In the genomic region with DNA sequence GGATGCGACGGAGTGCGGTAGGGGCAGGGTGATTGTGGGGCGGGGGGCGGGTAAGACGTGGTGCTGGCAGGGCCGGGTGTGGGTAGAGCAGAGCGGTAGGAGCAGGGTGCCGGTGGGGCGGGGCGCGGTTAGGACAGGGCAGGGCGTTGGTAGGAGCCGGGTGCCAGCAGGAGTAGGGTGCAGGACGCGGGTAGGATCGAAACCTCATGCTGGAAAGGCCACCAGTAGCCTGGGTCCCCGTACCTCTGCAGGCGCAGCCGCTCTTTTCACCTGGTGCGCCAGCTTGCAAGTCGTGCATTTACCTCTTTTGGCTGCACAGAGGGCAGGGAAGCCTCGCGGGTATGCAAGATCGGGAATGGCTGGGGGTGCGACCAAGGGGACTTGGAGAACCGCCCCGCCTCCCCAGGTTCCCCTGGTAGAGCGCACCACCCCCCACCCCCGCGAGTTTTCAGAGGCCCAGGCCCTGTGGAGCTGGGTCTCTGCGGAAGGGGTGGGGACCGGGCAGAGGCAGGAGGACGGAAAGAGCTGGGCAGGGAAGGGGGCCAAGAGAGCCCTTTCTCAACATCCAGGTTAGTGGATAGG, we compare ENCODE assay signal across 10 cellular contexts.
DNase-seq lines count a peak whose midpoint lies in the region; ATAC-seq and TF ChIP-seq lines count a peak whose summit lies in the region.
"Had no signal": no experiment of that assay in that cellular context is flagged by ENCODE, and none has a peak within 500 bp of the region (broad histone marks: within the 10 kb centered on the region; RNA-seq: fewer than 3 reads in every experiment).

No MANE protein-coding gene starts in this region.

- H3K9me3 Mint-ChIP-seq in activated T-helper 17 cell treated with anti-CD3 and anti-CD28 coated beads, Interleukin-2, amount 50 U/mL, for 72 hours = no peaks in the 10 kb centered on the region

- H3K9me3 ChIP-seq in iPS-18a (ENCODE audit: control insufficient read depth, low read depth, low read length) = no peaks in the 10 kb centered on the region
- no peaks in the 10 kb centered on the region for H3K9me3 ChIP-seq in stomach
- H3K9me3 ChIP-seq: gastrocnemius medialis had no signal

- peaks cover 29% of the 10 kb centered on the region for H3K27me3 ChIP-seq in iPS-18a (ENCODE audit: control insufficient read depth, insufficient read depth, low read length)
- H3K27me3 ChIP-seq in stomach = peaks cover 0 to 46% (median 24%) of the 10 kb centered on the region in 3 donors

- intact Hi-C loops in stomach (cut with DNase I; ENCODE audit: low total_unique reads) = no loop called here

- H3K4me1 ChIP-seq in iPS-18a (ENCODE audit: control insufficient read depth, low read depth, low read length) = no peaks in the 10 kb centered on the region
- H3K4me1 ChIP-seq in stomach = peaks cover 0 to 17% (median 7%) of the 10 kb centered on the region in 4 donors
- H3K4me1 ChIP-seq: gastrocnemius medialis had no signal

- no peaks in the 10 kb centered on the region for H3K36me3 ChIP-seq in iPS-18a (ENCODE audit: control insufficient read depth, low read depth, low read length)
- H3K36me3 ChIP-seq in stomach = no peaks in the 10 kb centered on the region
- H3K36me3 ChIP-seq: gastrocnemius medialis had no signal

- no peaks in the 10 kb centered on the region for H3K36me3 Mint-ChIP-seq in activated T-helper 17 cell treated with anti-CD3 and anti-CD28 coated beads, Interleukin-2, amount 50 U/mL, for 72 hours (ENCODE audit: low read depth)

- H3K9ac ChIP-seq in iPS-18a (ENCODE audit: low read length) = no peak overlapping the region

- H3K27ac ChIP-seq in iPS-18a (ENCODE audit: low read length) (no peak overlapping the region), stomach (no peak overlapping the region)
- H3K27ac ChIP-seq: gastrocnemius medialis had no signal

- ATAC-seq in activated T-helper 17 cell treated with anti-CD3 and anti-CD28 coated beads, Interleukin-2, amount 50 U/mL, for 72 hours (replicated peaks) = peak; percentile 68
- ATAC-seq: gastrocnemius medialis had no signal

- DNase-seq in activated CD8-positive, alpha-beta memory T cell treated with anti-CD3 and anti-CD28 coated beads, Interleukin-2, amount 50 U/mL, for 48 hours = peak; percentile 55
- DNase-seq in activated CD8-positive, alpha-beta memory T cell treated with anti-CD3 and anti-CD28 coated beads, Interleukin-2, amount 50 U/mL, for 4 hours = no peak
- peak; percentile 40 for DNase-seq in stomach
- DNase-seq in HT-29 (ENCODE audit: low spot score) = no peak
- no peak for DNase-seq in iPS-NIHi11 (ENCODE audit: low spot score)
- DNase-seq in pons (ENCODE audit: low spot score) = no peak
- DNase-seq: ACHN, gastrocnemius medialis had no signal

- H3K27me3 Mint-ChIP-seq in activated T-helper 17 cell treated with anti-CD3 and anti-CD28 coated beads, Interleukin-2, amount 50 U/mL, for 72 hours = peaks cover 15% of the 10 kb centered on the region

- H3K4me1 Mint-ChIP-seq in activated T-helper 17 cell treated with anti-CD3 and anti-CD28 coated beads, Interleukin-2, amount 50 U/mL, for 72 hours = peaks cover 20% of the 10 kb centered on the region

- 1 to 14% (median 4%) methylated on average over 32 to 34 of the region's 34 CpGs for WGBS in stomach, 5 donors

- peak overlapping the region; percentile 75 for H3K4me3 Mint-ChIP-seq in activated T-helper 17 cell treated with anti-CD3 and anti-CD28 coated beads, Interleukin-2, amount 50 U/mL, for 72 hours

- TF ChIP-seq CTCF in stomach (IDR thresholded peaks at IDR 0.05) = no peak

- TF ChIP-seq EP300 in stomach (IDR thresholded peaks at IDR 0.05) = no peak

- no peak for TF ChIP-seq POLR2A in stomach (IDR thresholded peaks at IDR 0.05)

- H3K4me3 ChIP-seq in iPS-18a (ENCODE audit: low read length) = peak overlapping the region; percentile 50
- H3K4me3 ChIP-seq in stomach = peak overlapping the region; percentile 5 to 37 (median 21)

- peak overlapping the region; percentile 52 for H3K27ac Mint-ChIP-seq in activated T-helper 17 cell treated with anti-CD3 and anti-CD28 coated beads, Interleukin-2, amount 50 U/mL, for 72 hours

Comparison
In these comparisons a context has a peak if more than half of its experiments do, and no peak if none do; other contexts are left out.
1. DNase-seq: peak in activated CD8-positive, alpha-beta memory T cell treated with anti-CD3 and anti-CD28 coated beads, Interleukin-2, amount 50 U/mL, for 48 hours (single experiment) and stomach (single experiment); none in activated CD8-positive, alpha-beta memory T cell treated with anti-CD3 and anti-CD28 coated beads, Interleukin-2, amount 50 U/mL, for 4 hours (single experiment), HT-29 (single experiment), iPS-NIHi11 (single experiment) and pons (single experiment).